In the genomic region with DNA sequence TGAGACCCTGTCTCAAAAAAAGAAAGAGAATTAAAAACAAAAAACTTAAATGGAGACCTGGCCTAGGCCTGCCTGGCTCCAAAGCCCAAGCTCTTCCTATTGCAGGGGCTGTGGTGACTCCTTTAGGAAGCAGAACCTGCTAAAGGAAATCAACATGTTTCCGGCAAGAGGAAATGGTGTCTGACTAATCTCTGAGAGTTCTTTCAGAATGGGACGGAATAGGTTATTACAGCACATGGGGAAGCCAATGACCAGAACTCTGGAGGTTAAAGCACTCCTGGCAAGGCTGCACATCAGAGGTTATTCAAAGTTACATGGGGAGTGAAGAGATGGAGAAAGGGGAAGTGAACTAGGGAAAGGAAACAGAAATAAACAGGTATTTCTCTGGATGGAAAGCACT, we compare ENCODE assay signal across 9 cellular contexts. TPM values are rescaled to one million over a fixed set of nuclear protein-coding genes. Genes with fewer than 3 reads are reported as not detected.
DNase-seq lines count a peak whose midpoint lies in the region; ATAC-seq, FAIRE-seq and TF ChIP-seq lines count a peak whose summit lies in the region.
"Had no signal": no experiment of that assay in that cellular context is flagged by ENCODE, and none has a peak within 500 bp of the region (broad histone marks: within the 10 kb centered on the region; RNA-seq: fewer than 3 reads in every experiment).

No MANE protein-coding gene starts in this region.

- H3K9me2 ChIP-seq in PC-3 (replicated peaks; ENCODE audit: low read length) = no peaks in the 10 kb centered on the region

- no TSS peak for BruUV-seq in PC-3 (replicated peaks; lab: Mats Ljungman, UMichigan)

- ATAC-seq in PC-3 (peak; percentile 95), psoas muscle (peak in 3 of 4 donors; percentile 28 to 40 (median 37)), GM21528 (IDR thresholded peaks at IDR 0.05; ENCODE audit: low FRiP score, unreplicated experiment) (no peak), GM19023 (IDR thresholded peaks at IDR 0.05; ENCODE audit: unreplicated experiment) (no peak)
- ATAC-seq in effector memory CD8-positive, alpha-beta T cell (replicated peaks) = peak; percentile 31

- H2AFZ ChIP-seq in PC-3 (ENCODE audit: low read length) = peak overlapping the region; percentile 56

- peak overlapping the region in 1 of 2 donors; percentile 77 for H3K27ac Mint-ChIP-seq in effector memory CD8-positive, alpha-beta T cell

- CTCF ChIA-PET in PC-3 (lab: Charles Lee) = interaction anchor here (1.4 kb wide), 1 partner anchor 10 kb away, joined by 4 read pairs; no protein-coding TSS in a partner anchor

- H3K27me3 Mint-ChIP-seq in effector memory CD8-positive, alpha-beta T cell = no peaks in the 10 kb centered on the region

- H3K9me3 Mint-ChIP-seq in effector memory CD8-positive, alpha-beta T cell = no peaks in the 10 kb centered on the region

- peak overlapping the region in 1 of 2 donors; percentile 6 for H3K4me3 Mint-ChIP-seq in effector memory CD8-positive, alpha-beta T cell

- H3K36me3 ChIP-seq in PC-3 (ENCODE audit: low read depth, low read length) (no peaks in the 10 kb centered on the region), psoas muscle (ENCODE audit: insufficient read depth in 1 of 2, low read depth in 1 of 2) (no peaks in the 10 kb centered on the region)

- H3K4me1 ChIP-seq in PC-3 (ENCODE audit: insufficient read depth, low read length) = peaks cover 31% of the 10 kb centered on the region
- H3K4me1 ChIP-seq in psoas muscle = no peaks in the 10 kb centered on the region

- no peaks in the 10 kb centered on the region for H3K9me3 ChIP-seq in PC-3 (ENCODE audit: low read length)
- H3K9me3 ChIP-seq in psoas muscle = no peaks in the 10 kb centered on the region

- WGBS in psoas muscle, 3 donors = 68 to 75% (median 69%) methylated on average over 2 of the region's 2 CpGs

- H4K20me1 ChIP-seq in PC-3 (ENCODE audit: low read length) = no peaks in the 10 kb centered on the region

- H3K9ac ChIP-seq in PC-3 (ENCODE audit: low read length) = peak overlapping the region; percentile 14; the same call in 1 of the 2 replicates

- no peak for TF ChIP-seq POLR2A in H54 (IDR thresholded peaks at IDR 0.05; ENCODE audit: low read depth, low read length)

- POLR2A ChIA-PET in PC-3 (lab: Charles Lee; ENCODE audit: unreplicated experiment) = no interaction called here

- H3K4me3 ChIP-seq in PC-3 (ENCODE audit: low read length) = no peak overlapping the region
- no peak overlapping the region for H3K4me3 ChIP-seq in psoas muscle

- H3K27me3 ChIP-seq in PC-3 (ENCODE audit: low read length) (no peaks in the 10 kb centered on the region), psoas muscle (ENCODE audit: insufficient read depth in 3 of 3, low read length in 2 of 3) (no peaks in the 10 kb centered on the region)

- intact Hi-C loops in PC-3 (cut with micrococcal nuclease) (no loop called here), psoas muscle (cut with DNase I) (no loop called here)

- H3K36me3 Mint-ChIP-seq in effector memory CD8-positive, alpha-beta T cell (ENCODE audit: insufficient read depth) = no peaks in the 10 kb centered on the region

- FAIRE-seq in H54 (lab: Jason Lieb, UNC) = peak; percentile 91
- FAIRE-seq: islet of Langerhans had no signal

- peak overlapping the region; percentile 27 for H3K4me2 ChIP-seq in PC-3 (ENCODE audit: low read length)

- H3K79me2 ChIP-seq in PC-3 (ENCODE audit: low read length) = no peaks in the 10 kb centered on the region

- DNase-seq in H54 (ENCODE audit: insufficient read length, low spot score) (peak; percentile 47), PC-3 (peak; percentile 87), psoas muscle (no peak)
- no peak for DNase-seq in effector memory CD8-positive, alpha-beta T cell
- no peak for DNase-seq in activated CD4-positive, alpha-beta T cell treated with anti-CD3 and anti-CD28 coated beads, Interleukin-2, amount 50 U/mL, for 4 hours
- DNase-seq: trophoblast cell had no signal

- H3K27ac ChIP-seq in PC-3 (ENCODE audit: low read length) (peak overlapping the region; percentile 62), psoas muscle (no peak overlapping the region)

- H3F3A ChIP-seq in PC-3 (ENCODE audit: low read length, unreplicated experiment) = peaks cover 4% of the 10 kb centered on the region

- H3K4me1 Mint-ChIP-seq in effector memory CD8-positive, alpha-beta T cell (ENCODE audit: low read depth in 2 of 2) = peaks cover 7 to 8% of the 10 kb centered on the region in 2 donors

- TF ChIP-seq CTCF in PC-3 (conservative IDR thresholded peaks at IDR 0.05; ENCODE audit: low read depth, low read length) (no peak), psoas muscle (IDR thresholded peaks at IDR 0.05) (no peak)

RNA-seq across cellular contexts. Expression of a gene that starts 21.4 kb away (rescaled TPM):
- total RNA-seq in PC-3 (2014; rRNA removed) (12.8 and 20.1 TPM in 2 replicates), psoas muscle (1 to 10 TPM; 1.3 to 3.3 (median 1.8) TPM)
- polyA plus RNA-seq in psoas muscle = 1 to 10 TPM in 2 of 3 donors, under 1 TPM in 1; 0.82 to 2.9 (median 1.7) TPM

Comparison
In these comparisons a context has a peak if more than half of its experiments do, and no peak if none do; other contexts are left out.
1. DNase-seq: peak in H54 (single experiment) and PC-3 (single experiment); none in effector memory CD8-positive, alpha-beta T cell (0 of 3), psoas muscle (0 of 2) and activated CD4-positive, alpha-beta T cell treated with anti-CD3 and anti-CD28 coated beads, Interleukin-2, amount 50 U/mL, for 4 hours (0 of 2).
2. ATAC-seq: peak in PC-3 (single experiment), effector memory CD8-positive, alpha-beta T cell (single experiment) and psoas muscle (3 of 4); none in GM21528 (single experiment) and GM19023 (single experiment).